In the genomic region with DNA sequence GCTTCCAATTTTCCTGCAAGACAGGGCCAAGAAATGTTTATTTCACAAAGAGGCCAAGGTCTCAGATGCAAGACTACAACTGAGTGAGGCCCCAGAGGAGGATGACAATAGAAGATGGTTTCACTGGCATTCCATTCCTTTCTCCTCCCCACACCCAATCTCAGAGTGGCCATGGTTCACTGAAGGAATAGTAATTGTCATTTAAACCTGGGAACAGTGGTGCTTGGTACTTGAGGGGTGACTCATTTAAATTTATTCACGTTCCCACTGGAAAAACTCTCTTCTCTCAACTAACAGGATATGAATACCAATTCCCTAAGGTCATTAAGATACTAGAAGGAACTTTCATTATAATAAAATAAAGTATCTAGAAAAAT, we compare ENCODE assay signal across 11 cellular contexts. TPM values are rescaled to one million over a fixed set of nuclear protein-coding genes. Genes with fewer than 3 reads are reported as not detected.
DNase-seq lines count a peak whose midpoint lies in the region; ATAC-seq, FAIRE-seq and TF ChIP-seq lines count a peak whose summit lies in the region.
"Had no signal": no experiment of that assay in that cellular context is flagged by ENCODE, and none has a peak within 500 bp of the region (broad histone marks: within the 10 kb centered on the region; RNA-seq: fewer than 3 reads in every experiment).

No MANE protein-coding gene starts in this region.

- DNase-seq in coronary artery (ENCODE audit: low spot score) = no peak
- peak; percentile 94 for DNase-seq in kidney glomerular epithelial cell (lab: John Stamatoyannopoulos, UW)
- peak; percentile 41 for DNase-seq in urothelium cell line (ENCODE audit: low spot score)
- no peak for DNase-seq in effector memory CD8-positive, alpha-beta T cell
- DNase-seq in small intestine = no peak
- DNase-seq: posterior cingulate gyrus; stimulated activated naive B cell treated with anti-CD40 and anti-IgM and Interleukin-4, amounts not matched to agents 10 μg/mL and 1 μg/mL and 100 μg/mL, for 72 hours had no signal

- no peaks in the 10 kb centered on the region for H3K9me3 Mint-ChIP-seq in effector memory CD8-positive, alpha-beta T cell
- H3K9me3 Mint-ChIP-seq: activated naive CD4-positive, alpha-beta T cell treated with anti-CD3 and anti-CD28 coated beads, Interleukin-2, amount 50 U/mL, for 24 hours had no signal

- ATAC-seq in HG03469 (IDR thresholded peaks at IDR 0.05; ENCODE audit: unreplicated experiment) = no peak
- ATAC-seq in effector memory CD8-positive, alpha-beta T cell (replicated peaks) = no peak
- ATAC-seq in HG02840 (IDR thresholded peaks at IDR 0.05; ENCODE audit: low FRiP score, unreplicated experiment) = no peak

- H3K27ac ChIP-seq in HUES64 (ENCODE audit: low read depth, low read length) (peak overlapping the region; percentile 89; the same call in 1 of the 2 replicates), coronary artery (peak overlapping the region; percentile 29 to 82), small intestine (ENCODE audit: low read depth in 1 of 2, low read length in 1 of 2) (peak overlapping the region in 1 of 2 donors; percentile 63)

- H3K27me3 ChIP-seq in HUES64 (ENCODE audit: insufficient read depth, low read length) (no peaks in the 10 kb centered on the region), small intestine (ENCODE audit: control insufficient read depth in 2 of 2, insufficient read depth in 2 of 2, low read length in 2 of 2) (no peaks in the 10 kb centered on the region)

- WGBS in HUES64 = no CpG with 5 or more reads among the region's 1 CpG
- WGBS in small intestine, 3 donors = 49 to 79% (median 69%) methylated on average over 1 of the region's 1 CpG

- FAIRE-seq in urothelium cell line (lab: Jason Lieb, UNC) (peak; percentile 42), small intestine (lab: Jason Lieb, UNC) (no peak)

- H3K9me3 ChIP-seq in HUES64 (ENCODE audit: insufficient read depth, low read depth, low read length) = no peaks in the 10 kb centered on the region
- H3K9me3 ChIP-seq in small intestine (ENCODE audit: control insufficient read depth, low read depth) = no peaks in the 10 kb centered on the region

- H3K36me3 ChIP-seq in HUES64 (ENCODE audit: insufficient read depth, low read length) = no peaks in the 10 kb centered on the region
- no peaks in the 10 kb centered on the region for H3K36me3 ChIP-seq in small intestine (ENCODE audit: control insufficient read depth in 2 of 2, insufficient read depth in 2 of 2, low read length in 2 of 2)

- TF ChIP-seq CTCF in coronary artery (IDR thresholded peaks at IDR 0.05) = no peak

- no peaks in the 10 kb centered on the region for H3K27me3 Mint-ChIP-seq in effector memory CD8-positive, alpha-beta T cell
- H3K27me3 Mint-ChIP-seq: activated naive CD4-positive, alpha-beta T cell treated with anti-CD3 and anti-CD28 coated beads, Interleukin-2, amount 50 U/mL, for 24 hours had no signal

- no peaks in the 10 kb centered on the region for H3K36me3 Mint-ChIP-seq in effector memory CD8-positive, alpha-beta T cell (ENCODE audit: insufficient read depth)
- H3K36me3 Mint-ChIP-seq: activated naive CD4-positive, alpha-beta T cell treated with anti-CD3 and anti-CD28 coated beads, Interleukin-2, amount 50 U/mL, for 24 hours had no signal

- no peaks in the 10 kb centered on the region for H3K4me1 Mint-ChIP-seq in effector memory CD8-positive, alpha-beta T cell (ENCODE audit: low read depth in 2 of 2)
- H3K4me1 Mint-ChIP-seq: activated naive CD4-positive, alpha-beta T cell treated with anti-CD3 and anti-CD28 coated beads, Interleukin-2, amount 50 U/mL, for 24 hours had no signal

- H3K4me1 ChIP-seq in HUES64 (ENCODE audit: insufficient read depth, low read length) (peaks cover 27% of the 10 kb centered on the region), small intestine (ENCODE audit: control insufficient read depth in 2 of 2, insufficient read depth in 1 of 2, low read depth in 1 of 2, low read length in 1 of 2) (peaks cover 0 to 9% of the 10 kb centered on the region in 2 donors)

- no peak overlapping the region for H3K27ac Mint-ChIP-seq in effector memory CD8-positive, alpha-beta T cell
- H3K27ac Mint-ChIP-seq: activated naive CD4-positive, alpha-beta T cell treated with anti-CD3 and anti-CD28 coated beads, Interleukin-2, amount 50 U/mL, for 24 hours; stimulated activated naive B cell treated with anti-CD40 and anti-IgM and Interleukin-4, amounts not matched to agents 10 μg/mL and 1 μg/mL and 100 μg/mL, for 72 hours had no signal

- H3K4me3 ChIP-seq in HUES64 (ENCODE audit: low read length) = no peak overlapping the region
- no peak overlapping the region for H3K4me3 ChIP-seq in coronary artery
- H3K4me3 ChIP-seq in small intestine (ENCODE audit: low read depth in 1 of 2, low read length in 2 of 2) = no peak overlapping the region

- H3K4me3 Mint-ChIP-seq in effector memory CD8-positive, alpha-beta T cell = no peak overlapping the region
- H3K4me3 Mint-ChIP-seq: activated naive CD4-positive, alpha-beta T cell treated with anti-CD3 and anti-CD28 coated beads, Interleukin-2, amount 50 U/mL, for 24 hours; stimulated activated naive B cell treated with anti-CD40 and anti-IgM and Interleukin-4, amounts not matched to agents 10 μg/mL and 1 μg/mL and 100 μg/mL, for 72 hours had no signal

- H3K9ac ChIP-seq in HUES64 (ENCODE audit: low read depth, low read length) = peak overlapping the region; percentile 13; the same call in 1 of the 2 replicates

RNA-seq across cellular contexts. Expression of gene CXCL8, which starts 35.3 kb away (rescaled TPM):
- polyA plus RNA-seq in HUES64 (2013, experiment 1 of 2) = not detected
- polyA plus RNA-seq in HUES64 (2013, experiment 2 of 2) = not detected
- 1 to 10 TPM; 2.2 to 8.6 (median 2.4) TPM for polyA plus RNA-seq in small intestine

Comparison
In these comparisons a context has a peak if more than half of its experiments do, and no peak if none do; other contexts are left out.
1. DNase-seq: peak in kidney glomerular epithelial cell (single experiment) and urothelium cell line (single experiment); none in coronary artery (single experiment), effector memory CD8-positive, alpha-beta T cell (0 of 3) and small intestine (single experiment).